Comparison of ENCODE assay signal across 8 cellular contexts in genomic region chr12:39442895-39443703, GRCh38. TPM values are rescaled to one million over a fixed set of nuclear protein-coding genes. Genes with fewer than 3 reads are reported as not detected.
DNase-seq lines count a peak whose midpoint lies in the region; ATAC-seq and TF ChIP-seq lines count a peak whose summit lies in the region.

TSS of gene KIF21A (minus strand) at chr12:39443120. CDS start at chr12:39442970, 150 bp downstream.

- POLR2A ChIA-PET in AG04450 (lab: Yijun Ruan, JAX), result no interaction called here
- POLR2A ChIA-PET in activated CD4-positive, alpha-beta T cell treated with anti-CD3 and anti-CD28 coated beads for 36 hours (lab: Charles Lee), result interaction anchor here (1.0 kb wide), 1 partner anchor 177 kb away, joined by 8 read pairs; the partner anchor contains the start of gene ABCD2

- H3K4me3 Mint-ChIP-seq in activated CD4-positive, alpha-beta T cell treated with anti-CD3 and anti-CD28 coated beads for 36 hours, result peak within 1 kb of the TSS; percentile 80

- no peaks in the 10 kb centered on the region for H3K9me3 Mint-ChIP-seq in activated CD4-positive, alpha-beta T cell treated with anti-CD3 and anti-CD28 coated beads for 36 hours (ENCODE audit: low read depth)

- H3K36me3 Mint-ChIP-seq in activated CD4-positive, alpha-beta T cell treated with anti-CD3 and anti-CD28 coated beads for 36 hours (ENCODE audit: low read depth), result no peaks in the 10 kb centered on the region

- CTCF ChIA-PET in AG04450 (lab: Charles Lee), result no interaction called here
- CTCF ChIA-PET in activated CD4-positive, alpha-beta T cell treated with anti-CD3 and anti-CD28 coated beads for 36 hours (lab: Charles Lee), result interaction anchor here (0.7 to 2.1 kb wide), 8 partner anchors 15 to 177 kb away, joined by 3 to 6 read pairs (median 4); partner anchors contain the start of gene ABCD2

- ATAC-seq in GM18907 (IDR thresholded peaks at IDR 0.05; ENCODE audit: unreplicated experiment) (peak; percentile 97), HG03139 (IDR thresholded peaks at IDR 0.05; ENCODE audit: unreplicated experiment) (peak; percentile 94)
- peak; percentile 93 for ATAC-seq in activated CD4-positive, alpha-beta T cell treated with anti-CD3 and anti-CD28 coated beads for 36 hours

- H3K27ac ChIP-seq in AG04450 (ENCODE audit: low read depth, low read length), result no peak within 1 kb of the TSS

- no peaks in the 10 kb centered on the region for H3K27me3 ChIP-seq in AG04450 (ENCODE audit: control insufficient read depth, insufficient read depth, low read length)

- H3K4me1 Mint-ChIP-seq in activated CD4-positive, alpha-beta T cell treated with anti-CD3 and anti-CD28 coated beads for 36 hours, result peaks cover 19% of the 10 kb centered on the region

- no peaks in the 10 kb centered on the region for H3K9me3 ChIP-seq in AG04450 (ENCODE audit: control insufficient read depth, insufficient read depth, low read length)

- H3K27ac Mint-ChIP-seq in activated CD4-positive, alpha-beta T cell treated with anti-CD3 and anti-CD28 coated beads for 36 hours, result peak within 1 kb of the TSS; percentile 78

- DNase-seq in AG04450 (ENCODE audit: low read depth, low spot score) (peak; percentile 47), NCI-H226 (peak; percentile 96), choroid plexus epithelial cell (ENCODE audit: low read depth) (peak; percentile 73), kidney tubule cell (ENCODE audit: low spot score) (peak; percentile 98)
- peak; percentile 91 for DNase-seq in activated CD4-positive, alpha-beta T cell treated with anti-CD3 and anti-CD28 coated beads for 36 hours
- DNase-seq in stimulated activated CD4-positive, alpha-beta T cell treated with anti-CD3 and anti-CD28 coated beads, Interleukin-1b, Interleukin-23, amount 100 ng/mL, for 24 hours (ENCODE audit: low read depth in 4 of 4, low spot score in 1 of 4), result peak; percentile 59 to 78 (median 73)

- H3K4me3 ChIP-seq in AG04450 (ENCODE audit: low read depth, low read length) (peak within 1 kb of the TSS; percentile 63), choroid plexus epithelial cell (ENCODE audit: low read depth, low read length) (peak within 1 kb of the TSS; percentile 62)

- intact Hi-C loops in activated CD4-positive, alpha-beta T cell treated with anti-CD3 and anti-CD28 coated beads for 36 hours (cut with DNase I, micrococcal nuclease), result loop anchor here (1.0 to 10.0 kb wide), 8 partner anchors 24 to 1126 kb away; partner anchors contain the start of genes SLC2A13 (in 2 of the 2), ABCD2 (in 1 of the 2) and ALG10B (in 1 of the 2)

- TF ChIP-seq CTCF in AG04450 (IDR thresholded peaks at IDR 0.05; ENCODE audit: low read depth, low read length) (peak; percentile 39), choroid plexus epithelial cell (conservative IDR thresholded peaks at IDR 0.05; ENCODE audit: low read depth, low read length) (no peak)

- peaks cover 12% of the 10 kb centered on the region for H3K27me3 Mint-ChIP-seq in activated CD4-positive, alpha-beta T cell treated with anti-CD3 and anti-CD28 coated beads for 36 hours

RNA-seq across cellular contexts. Expression of gene KIF21A, which starts in this region (rescaled TPM):
- polyA plus RNA-seq in AG04450 (2011; rRNA removed), result 0.94 and 1.4 TPM in 2 replicates
- 1.1 and 1.7 TPM in 2 replicates for polyA minus RNA-seq in AG04450 (2011; rRNA and poly(A)+ RNA removed)
- 10 to 100 TPM; 12.0 to 13.9 TPM for total RNA-seq in activated CD4-positive, alpha-beta T cell treated with anti-CD3 and anti-CD28 coated beads for 36 hours

Comparison
In these comparisons a context has a peak if more than half of its experiments do, and no peak if none do; other contexts are left out.
1. DNase-seq: peak in every context shown above with its lines; median percentile 98 in kidney tubule cell; 96 in NCI-H226; 91 in activated CD4-positive, alpha-beta T cell treated with anti-CD3 and anti-CD28 coated beads for 36 hours; 73 in choroid plexus epithelial cell; 73 in stimulated activated CD4-positive, alpha-beta T cell treated with anti-CD3 and anti-CD28 coated beads, Interleukin-1b, Interleukin-23, amount 100 ng/mL, for 24 hours; 47 in AG04450.